In the genomic region with DNA sequence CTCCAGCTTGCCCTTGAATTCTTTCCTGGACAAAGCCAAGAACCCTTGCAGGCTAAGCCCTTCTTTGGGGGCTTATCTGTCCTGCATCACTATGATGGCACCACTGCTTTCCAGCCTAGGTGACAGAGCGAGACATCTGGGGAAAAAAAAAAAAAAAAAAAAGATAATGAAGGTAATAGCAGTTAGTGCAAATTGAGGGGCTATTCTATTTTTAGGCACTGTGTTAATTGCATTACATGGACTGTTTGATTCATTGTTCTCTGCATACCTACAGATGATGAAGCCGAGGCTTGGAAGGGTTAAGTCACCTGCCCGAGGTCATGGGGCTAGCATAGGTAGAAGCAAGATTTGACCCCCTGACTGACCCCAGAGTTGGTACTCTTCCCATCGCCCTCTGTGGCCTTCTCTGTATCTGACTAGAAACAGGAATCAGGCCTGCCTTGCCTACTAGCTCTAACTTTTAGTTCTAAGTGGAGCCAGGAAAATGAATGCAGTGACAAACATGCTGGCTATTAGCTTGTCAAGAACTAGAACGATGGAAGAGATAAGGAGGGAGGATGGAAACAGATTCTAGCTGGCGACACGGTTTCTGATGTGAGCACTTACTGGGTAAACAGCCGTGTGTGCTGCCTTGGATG, we compare ENCODE assay signal across 1 cellular context.
TF ChIP-seq lines count a peak whose summit lies in the region.

No MANE protein-coding gene starts in this region.

TF ChIP-seq in HepG2, 621 proteins besides CTCF, POLR2A, EP300 and RAD21 (continued from another document and continues in another):
- TF ChIP-seq, protein P1, sequence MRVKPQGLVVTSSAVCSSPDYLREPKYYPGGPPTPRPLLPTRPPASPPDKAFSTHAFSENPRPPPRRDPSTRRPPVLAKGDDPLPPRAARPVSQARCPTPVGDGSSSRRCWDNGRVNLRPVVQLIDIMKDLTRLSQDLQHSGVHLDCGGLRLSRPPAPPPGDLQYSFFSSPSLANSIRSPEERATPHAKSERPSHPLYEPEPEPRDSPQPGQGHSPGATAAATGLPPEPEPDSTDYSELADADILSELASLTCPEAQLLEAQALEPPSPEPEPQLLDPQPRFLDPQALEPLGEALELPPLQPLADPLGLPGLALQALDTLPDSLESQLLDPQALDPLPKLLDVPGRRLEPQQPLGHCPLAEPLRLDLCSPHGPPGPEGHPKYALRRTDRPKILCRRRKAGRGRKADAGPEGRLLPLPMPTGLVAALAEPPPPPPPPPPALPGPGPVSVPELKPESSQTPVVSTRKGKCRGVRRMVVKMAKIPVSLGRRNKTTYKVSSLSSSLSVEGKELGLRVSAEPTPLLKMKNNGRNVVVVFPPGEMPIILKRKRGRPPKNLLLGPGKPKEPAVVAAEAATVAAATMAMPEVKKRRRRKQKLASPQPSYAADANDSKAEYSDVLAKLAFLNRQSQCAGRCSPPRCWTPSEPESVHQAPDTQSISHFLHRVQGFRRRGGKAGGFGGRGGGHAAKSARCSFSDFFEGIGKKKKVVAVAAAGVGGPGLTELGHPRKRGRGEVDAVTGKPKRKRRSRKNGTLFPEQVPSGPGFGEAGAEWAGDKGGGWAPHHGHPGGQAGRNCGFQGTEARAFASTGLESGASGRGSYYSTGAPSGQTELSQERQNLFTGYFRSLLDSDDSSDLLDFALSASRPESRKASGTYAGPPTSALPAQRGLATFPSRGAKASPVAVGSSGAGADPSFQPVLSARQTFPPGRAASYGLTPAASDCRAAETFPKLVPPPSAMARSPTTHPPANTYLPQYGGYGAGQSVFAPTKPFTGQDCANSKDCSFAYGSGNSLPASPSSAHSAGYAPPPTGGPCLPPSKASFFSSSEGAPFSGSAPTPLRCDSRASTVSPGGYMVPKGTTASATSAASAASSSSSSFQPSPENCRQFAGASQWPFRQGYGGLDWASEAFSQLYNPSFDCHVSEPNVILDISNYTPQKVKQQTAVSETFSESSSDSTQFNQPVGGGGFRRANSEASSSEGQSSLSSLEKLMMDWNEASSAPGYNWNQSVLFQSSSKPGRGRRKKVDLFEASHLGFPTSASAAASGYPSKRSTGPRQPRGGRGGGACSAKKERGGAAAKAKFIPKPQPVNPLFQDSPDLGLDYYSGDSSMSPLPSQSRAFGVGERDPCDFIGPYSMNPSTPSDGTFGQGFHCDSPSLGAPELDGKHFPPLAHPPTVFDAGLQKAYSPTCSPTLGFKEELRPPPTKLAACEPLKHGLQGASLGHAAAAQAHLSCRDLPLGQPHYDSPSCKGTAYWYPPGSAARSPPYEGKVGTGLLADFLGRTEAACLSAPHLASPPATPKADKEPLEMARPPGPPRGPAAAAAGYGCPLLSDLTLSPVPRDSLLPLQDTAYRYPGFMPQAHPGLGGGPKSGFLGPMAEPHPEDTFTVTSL (CRISPR knock-in tag; IDR thresholded peaks at IDR 0.05; ENCODE audit: borderline replicate concordance) = no peak
- TF ChIP-seq YY1 (IDR thresholded peaks at IDR 0.05; ENCODE audit: insufficient read depth, insufficient replicate concordance, low read depth, low read length) = peak; percentile 4
- TF ChIP-seq NPAS2 (CRISPR knock-in tag; IDR thresholded peaks at IDR 0.05; ENCODE audit: borderline replicate concordance) = no peak
- TF ChIP-seq, protein P2, sequence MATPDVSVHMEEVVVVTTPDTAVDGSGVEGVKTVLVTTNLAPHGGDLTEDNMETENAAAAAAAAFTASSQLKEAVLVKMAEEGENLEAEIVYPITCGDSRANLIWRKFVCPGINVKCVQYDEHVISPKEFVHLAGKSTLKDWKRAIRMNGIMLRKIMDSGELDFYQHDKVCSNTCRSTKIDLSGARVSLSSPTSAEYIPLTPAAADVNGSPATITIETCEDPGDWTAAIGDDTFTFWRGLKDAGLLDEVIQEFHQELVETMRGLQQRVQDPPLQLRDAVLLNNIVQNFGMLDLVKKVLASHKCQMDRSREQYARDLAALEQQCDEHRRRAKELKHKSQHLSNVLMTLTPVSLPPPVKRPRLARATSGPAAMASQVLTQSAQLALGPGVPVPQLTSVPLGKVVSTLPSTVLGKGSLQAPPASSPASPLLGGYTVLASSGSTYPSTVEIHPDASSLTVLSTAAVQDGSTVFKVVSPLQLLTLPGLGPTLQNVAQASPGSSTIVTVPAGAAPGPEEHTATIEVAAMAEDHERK (CRISPR knock-in tag; IDR thresholded peaks at IDR 0.05; ENCODE audit: low read depth) = no peak
- no peak for TF ChIP-seq ZNF160 (CRISPR knock-in tag; IDR thresholded peaks at IDR 0.05)
- TF ChIP-seq, protein P3, sequence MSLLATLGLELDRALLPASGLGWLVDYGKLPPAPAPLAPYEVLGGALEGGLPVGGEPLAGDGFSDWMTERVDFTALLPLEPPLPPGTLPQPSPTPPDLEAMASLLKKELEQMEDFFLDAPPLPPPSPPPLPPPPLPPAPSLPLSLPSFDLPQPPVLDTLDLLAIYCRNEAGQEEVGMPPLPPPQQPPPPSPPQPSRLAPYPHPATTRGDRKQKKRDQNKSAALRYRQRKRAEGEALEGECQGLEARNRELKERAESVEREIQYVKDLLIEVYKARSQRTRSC (CRISPR knock-in tag; IDR thresholded peaks at IDR 0.05; ENCODE audit: low read depth) = no peak
- TF ChIP-seq, protein P4, sequence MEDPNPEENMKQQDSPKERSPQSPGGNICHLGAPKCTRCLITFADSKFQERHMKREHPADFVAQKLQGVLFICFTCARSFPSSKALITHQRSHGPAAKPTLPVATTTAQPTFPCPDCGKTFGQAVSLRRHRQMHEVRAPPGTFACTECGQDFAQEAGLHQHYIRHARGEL (CRISPR knock-in tag; IDR thresholded peaks at IDR 0.05) = no peak
- TF ChIP-seq ZNF230 (CRISPR knock-in tag; IDR thresholded peaks at IDR 0.05) = 0 out of 2 replicates have a peak, but pooled peaks have one; percentile 26
- no peak for TF ChIP-seq ZNF703 (CRISPR knock-in tag; IDR thresholded peaks at IDR 0.05; ENCODE audit: borderline replicate concordance)
- 0 out of 2 replicates have a peak, but pooled peaks have one; percentile 69 for TF ChIP-seq ZNF747 (CRISPR knock-in tag; IDR thresholded peaks at IDR 0.05; ENCODE audit: borderline replicate concordance)
- TF ChIP-seq, protein P5, sequence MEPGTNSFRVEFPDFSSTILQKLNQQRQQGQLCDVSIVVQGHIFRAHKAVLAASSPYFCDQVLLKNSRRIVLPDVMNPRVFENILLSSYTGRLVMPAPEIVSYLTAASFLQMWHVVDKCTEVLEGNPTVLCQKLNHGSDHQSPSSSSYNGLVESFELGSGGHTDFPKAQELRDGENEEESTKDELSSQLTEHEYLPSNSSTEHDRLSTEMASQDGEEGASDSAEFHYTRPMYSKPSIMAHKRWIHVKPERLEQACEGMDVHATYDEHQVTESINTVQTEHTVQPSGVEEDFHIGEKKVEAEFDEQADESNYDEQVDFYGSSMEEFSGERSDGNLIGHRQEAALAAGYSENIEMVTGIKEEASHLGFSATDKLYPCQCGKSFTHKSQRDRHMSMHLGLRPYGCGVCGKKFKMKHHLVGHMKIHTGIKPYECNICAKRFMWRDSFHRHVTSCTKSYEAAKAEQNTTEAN (CRISPR knock-in tag; conservative IDR thresholded peaks at IDR 0.05) = no peak
- TF ChIP-seq, protein P6, sequence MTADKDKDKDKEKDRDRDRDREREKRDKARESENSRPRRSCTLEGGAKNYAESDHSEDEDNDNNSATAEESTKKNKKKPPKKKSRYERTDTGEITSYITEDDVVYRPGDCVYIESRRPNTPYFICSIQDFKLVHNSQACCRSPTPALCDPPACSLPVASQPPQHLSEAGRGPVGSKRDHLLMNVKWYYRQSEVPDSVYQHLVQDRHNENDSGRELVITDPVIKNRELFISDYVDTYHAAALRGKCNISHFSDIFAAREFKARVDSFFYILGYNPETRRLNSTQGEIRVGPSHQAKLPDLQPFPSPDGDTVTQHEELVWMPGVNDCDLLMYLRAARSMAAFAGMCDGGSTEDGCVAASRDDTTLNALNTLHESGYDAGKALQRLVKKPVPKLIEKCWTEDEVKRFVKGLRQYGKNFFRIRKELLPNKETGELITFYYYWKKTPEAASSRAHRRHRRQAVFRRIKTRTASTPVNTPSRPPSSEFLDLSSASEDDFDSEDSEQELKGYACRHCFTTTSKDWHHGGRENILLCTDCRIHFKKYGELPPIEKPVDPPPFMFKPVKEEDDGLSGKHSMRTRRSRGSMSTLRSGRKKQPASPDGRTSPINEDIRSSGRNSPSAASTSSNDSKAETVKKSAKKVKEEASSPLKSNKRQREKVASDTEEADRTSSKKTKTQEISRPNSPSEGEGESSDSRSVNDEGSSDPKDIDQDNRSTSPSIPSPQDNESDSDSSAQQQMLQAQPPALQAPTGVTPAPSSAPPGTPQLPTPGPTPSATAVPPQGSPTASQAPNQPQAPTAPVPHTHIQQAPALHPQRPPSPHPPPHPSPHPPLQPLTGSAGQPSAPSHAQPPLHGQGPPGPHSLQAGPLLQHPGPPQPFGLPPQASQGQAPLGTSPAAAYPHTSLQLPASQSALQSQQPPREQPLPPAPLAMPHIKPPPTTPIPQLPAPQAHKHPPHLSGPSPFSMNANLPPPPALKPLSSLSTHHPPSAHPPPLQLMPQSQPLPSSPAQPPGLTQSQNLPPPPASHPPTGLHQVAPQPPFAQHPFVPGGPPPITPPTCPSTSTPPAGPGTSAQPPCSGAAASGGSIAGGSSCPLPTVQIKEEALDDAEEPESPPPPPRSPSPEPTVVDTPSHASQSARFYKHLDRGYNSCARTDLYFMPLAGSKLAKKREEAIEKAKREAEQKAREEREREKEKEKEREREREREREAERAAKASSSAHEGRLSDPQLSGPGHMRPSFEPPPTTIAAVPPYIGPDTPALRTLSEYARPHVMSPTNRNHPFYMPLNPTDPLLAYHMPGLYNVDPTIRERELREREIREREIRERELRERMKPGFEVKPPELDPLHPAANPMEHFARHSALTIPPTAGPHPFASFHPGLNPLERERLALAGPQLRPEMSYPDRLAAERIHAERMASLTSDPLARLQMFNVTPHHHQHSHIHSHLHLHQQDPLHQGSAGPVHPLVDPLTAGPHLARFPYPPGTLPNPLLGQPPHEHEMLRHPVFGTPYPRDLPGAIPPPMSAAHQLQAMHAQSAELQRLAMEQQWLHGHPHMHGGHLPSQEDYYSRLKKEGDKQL (CRISPR knock-in tag; IDR thresholded peaks at IDR 0.05; ENCODE audit: low read depth) = no peak
- no peak for TF ChIP-seq ZNF567 (CRISPR knock-in tag; IDR thresholded peaks at IDR 0.05; ENCODE audit: borderline replicate concordance)
- TF ChIP-seq THAP11 (CRISPR knock-in tag; IDR thresholded peaks at IDR 0.05) = no peak
- TF ChIP-seq NFE2L1 (CRISPR knock-in tag; IDR thresholded peaks at IDR 0.05; ENCODE audit: borderline replicate concordance) = no peak
- TF ChIP-seq SAFB2 (CRISPR knock-in tag; IDR thresholded peaks at IDR 0.05; ENCODE audit: borderline replicate concordance, low read depth) = 0 out of 2 replicates have a peak, but pooled peaks have one; percentile 43
- TF ChIP-seq TAF1 (CRISPR knock-in tag; IDR thresholded peaks at IDR 0.05) = no peak
- no peak for TF ChIP-seq ARNT (IDR thresholded peaks at IDR 0.05)
- no peak for TF ChIP-seq ZNF205 (CRISPR knock-in tag; IDR thresholded peaks at IDR 0.05)
- no peak for TF ChIP-seq CCDC6 (CRISPR knock-in tag; IDR thresholded peaks at IDR 0.05)
- TF ChIP-seq KLF16 (CRISPR knock-in tag; IDR thresholded peaks at IDR 0.05) = no peak
- no peak for TF ChIP-seq ZNF510 (CRISPR knock-in tag; IDR thresholded peaks at IDR 0.05; ENCODE audit: low read depth)
- TF ChIP-seq, protein P7, sequence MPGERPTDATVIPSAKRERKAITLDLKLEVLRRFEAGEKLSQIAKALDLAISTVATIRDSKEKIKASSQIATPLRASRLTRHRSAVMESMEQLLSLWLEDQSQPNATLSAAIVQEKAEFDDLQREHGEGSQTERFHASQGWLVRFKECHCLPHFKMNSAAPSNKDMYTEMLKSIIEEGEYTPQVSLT (CRISPR knock-in tag; IDR thresholded peaks at IDR 0.05; ENCODE audit: borderline replicate concordance, low read depth) = no peak
- TF ChIP-seq WIZ (CRISPR knock-in tag; IDR thresholded peaks at IDR 0.05) = no peak
- no peak for TF ChIP-seq ZNF350 (CRISPR knock-in tag; IDR thresholded peaks at IDR 0.05; ENCODE audit: borderline replicate concordance, low read depth)
- TF ChIP-seq HOXA9 (CRISPR knock-in tag; IDR thresholded peaks at IDR 0.05; ENCODE audit: borderline replicate concordance) = no peak
- no peak for TF ChIP-seq ZC3H13 (CRISPR knock-in tag; IDR thresholded peaks at IDR 0.05)
- TF ChIP-seq ZSCAN30 (CRISPR knock-in tag; IDR thresholded peaks at IDR 0.05) = no peak
- no peak for TF ChIP-seq HNRNPK (IDR thresholded peaks at IDR 0.05; ENCODE audit: low read depth, low read length, poor library complexity, severe bottlenecking)
- TF ChIP-seq DNMT3B (CRISPR knock-in tag; conservative IDR thresholded peaks at IDR 0.05) = 0 out of 2 replicates have a peak, but pooled peaks have one; percentile 17
- no peak for TF ChIP-seq ZNF746 (CRISPR knock-in tag; IDR thresholded peaks at IDR 0.05)
- TF ChIP-seq ZSCAN21 (CRISPR knock-in tag; IDR thresholded peaks at IDR 0.05; ENCODE audit: borderline replicate concordance) = no peak
- peak; percentile 55; the same call in 1 of the 2 replicates for TF ChIP-seq SCMH1 (CRISPR knock-in tag; IDR thresholded peaks at IDR 0.05; ENCODE audit: borderline replicate concordance)
- TF ChIP-seq KLF11 (CRISPR knock-in tag; IDR thresholded peaks at IDR 0.05) = no peak
- no peak for TF ChIP-seq HNF4G (IDR thresholded peaks at IDR 0.05; ENCODE audit: borderline replicate concordance, low read depth, low read length)
- TF ChIP-seq HNF4G (CRISPR knock-in tag; IDR thresholded peaks at IDR 0.05; ENCODE audit: borderline replicate concordance, low read depth) = no peak
- TF ChIP-seq STAG1 (CRISPR knock-in tag; IDR thresholded peaks at IDR 0.05) = no peak
- no peak for TF ChIP-seq EHMT2 (IDR thresholded peaks at IDR 0.05; ENCODE audit: borderline replicate concordance, low read depth, low read length)
- no peak for TF ChIP-seq NONO (IDR thresholded peaks at IDR 0.05)
- TF ChIP-seq NONO (CRISPR knock-in tag; conservative IDR thresholded peaks at IDR 0.05) = no peak
- no peak for TF ChIP-seq ZNF616 (CRISPR knock-in tag; IDR thresholded peaks at IDR 0.05; ENCODE audit: low read depth)
- TF ChIP-seq KDM6A (CRISPR knock-in tag; IDR thresholded peaks at IDR 0.05; ENCODE audit: low read depth) = 0 out of 2 replicates have a peak, but pooled peaks have one; percentile 5
- TF ChIP-seq, protein P8, sequence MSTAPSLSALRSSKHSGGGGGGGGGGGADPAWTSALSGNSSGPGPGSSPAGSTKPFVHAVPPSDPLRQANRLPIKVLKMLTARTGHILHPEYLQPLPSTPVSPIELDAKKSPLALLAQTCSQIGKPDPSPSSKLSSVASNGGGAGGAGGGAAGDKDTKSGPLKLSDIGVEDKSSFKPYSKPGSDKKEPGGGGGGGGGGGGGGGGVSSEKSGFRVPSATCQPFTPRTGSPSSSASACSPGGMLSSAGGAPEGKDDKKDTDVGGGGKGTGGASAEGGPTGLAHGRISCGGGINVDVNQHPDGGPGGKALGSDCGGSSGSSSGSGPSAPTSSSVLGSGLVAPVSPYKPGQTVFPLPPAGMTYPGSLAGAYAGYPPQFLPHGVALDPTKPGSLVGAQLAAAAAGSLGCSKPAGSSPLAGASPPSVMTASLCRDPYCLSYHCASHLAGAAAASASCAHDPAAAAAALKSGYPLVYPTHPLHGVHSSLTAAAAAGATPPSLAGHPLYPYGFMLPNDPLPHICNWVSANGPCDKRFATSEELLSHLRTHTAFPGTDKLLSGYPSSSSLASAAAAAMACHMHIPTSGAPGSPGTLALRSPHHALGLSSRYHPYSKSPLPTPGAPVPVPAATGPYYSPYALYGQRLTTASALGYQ (CRISPR knock-in tag; IDR thresholded peaks at IDR 0.05) = no peak
- TF ChIP-seq SRSF1 (optimal IDR thresholded peaks at IDR 0.05; ENCODE audit: low read depth, low read length) = no peak
